Comparison of ENCODE assay signal across 1 cellular context in the genomic region with DNA sequence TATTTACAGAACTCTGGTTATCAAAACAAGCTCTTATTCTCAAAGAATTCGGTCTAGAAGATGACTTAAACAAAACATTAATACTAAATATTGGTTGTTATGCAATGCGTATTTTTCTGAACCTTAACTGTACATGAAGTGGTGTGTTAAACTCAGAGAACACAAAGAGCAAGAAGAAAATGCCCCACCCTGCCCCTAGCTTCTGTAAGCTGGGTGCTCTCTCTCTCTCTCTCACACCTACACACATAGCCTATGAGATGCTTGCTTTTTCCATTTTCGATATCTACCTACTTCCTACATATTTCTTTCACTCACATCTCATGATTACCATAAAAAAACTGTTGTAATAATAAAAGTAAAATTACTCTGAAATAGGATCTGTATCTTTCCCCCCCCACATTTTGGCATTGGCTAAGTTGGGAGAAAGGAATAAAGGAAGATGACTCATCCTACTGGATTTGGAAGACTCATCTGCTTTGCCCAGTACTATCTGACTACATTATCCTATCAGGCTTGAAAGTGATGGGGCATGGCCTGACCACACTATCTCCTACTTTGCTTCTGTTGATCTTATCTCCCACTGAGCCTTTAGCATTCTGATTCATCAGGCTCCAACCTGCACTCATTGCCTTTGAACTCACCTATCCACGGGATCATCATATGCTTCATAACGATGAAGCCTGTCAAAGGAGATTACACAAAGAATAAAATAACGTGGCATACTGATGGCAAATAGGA.
TF ChIP-seq lines count a peak whose summit lies in the region.

No MANE protein-coding gene starts in this region.

TF ChIP-seq in K562, 482 proteins besides CTCF, POLR2A, EP300 and RAD21 (continued from another document):
- TF ChIP-seq SMARCA4 (IDR thresholded peaks at IDR 0.05) (peak; percentile 83), NR2C2 (CRISPR knock-in tag; IDR thresholded peaks at IDR 0.05) (no peak), NR2C2 (tag; IDR thresholded peaks at IDR 0.05) (0 out of 2 replicates have a peak, but pooled peaks have one; percentile 23), KDM1A (IDR thresholded peaks at IDR 0.05) (peak in 1 of 2 experiments; percentile 47; a peak in 1 of 4 replicates), SMARCE1 (IDR thresholded peaks at IDR 0.05) (peak; percentile 92), OTX1 (CRISPR knock-in tag; IDR thresholded peaks at IDR 0.05) (no peak), SMARCB1 (IDR thresholded peaks at IDR 0.05; ENCODE audit: insufficient read length, low read depth) (no peak), BHLHE40 (IDR thresholded peaks at IDR 0.05; ENCODE audit: low read length) (no peak), STAT5A (IDR thresholded peaks at IDR 0.05; ENCODE audit: borderline replicate concordance, low read length) (no peak), KLF13 (tag; IDR thresholded peaks at IDR 0.05; ENCODE audit: borderline replicate concordance, low read depth) (no peak), CBFA2T2 (conservative IDR thresholded peaks at IDR 0.05) (peak; percentile 48; the same call in 1 of the 2 replicates), MTA3 (IDR thresholded peaks at IDR 0.05; ENCODE audit: borderline replicate concordance) (0 out of 2 replicates have a peak, but pooled peaks have one; percentile 45), JUNB (CRISPR knock-in tag; conservative IDR thresholded peaks at IDR 0.05) (peak; percentile 76), EHMT2 (IDR thresholded peaks at IDR 0.05) (peak; percentile 61), ZNF445 (CRISPR knock-in tag; IDR thresholded peaks at IDR 0.05; ENCODE audit: low read depth) (no peak), MAFK (IDR thresholded peaks at IDR 0.05; ENCODE audit: low read length) (no peak), ZNF174 (CRISPR knock-in tag; IDR thresholded peaks at IDR 0.05) (no peak), DPF2 (IDR thresholded peaks at IDR 0.05) (peak; percentile 83), HDAC2 (IDR thresholded peaks at IDR 0.05) (peak; percentile 57; the same call in 1 of the 2 replicates), ESRRB (CRISPR knock-in tag; IDR thresholded peaks at IDR 0.05; ENCODE audit: borderline replicate concordance) (no peak), CTBP1 (IDR thresholded peaks at IDR 0.05; ENCODE audit: borderline replicate concordance) (peak; percentile 94), FOSL1 (tag; conservative IDR thresholded peaks at IDR 0.05) (peak; percentile 95), NFE2 (IDR thresholded peaks at IDR 0.05; ENCODE audit: low read depth) (0 out of 2 replicates have a peak, but pooled peaks have one; percentile 13), CHCHD3 (CRISPR knock-in tag; IDR thresholded peaks at IDR 0.05) (no peak), GATA2 (CRISPR knock-in tag; IDR thresholded peaks at IDR 0.05) (peak; percentile 34; the same call in 1 of the 2 replicates), TEAD4 (IDR thresholded peaks at IDR 0.05; ENCODE audit: low read length) (peak; percentile 54; the same call in 1 of the 2 replicates), TEAD4 (CRISPR knock-in tag; IDR thresholded peaks at IDR 0.05; ENCODE audit: borderline replicate concordance) (no peak), ARID2 (IDR thresholded peaks at IDR 0.05) (no peak)
- TF ChIP-seq, protein P1, sequence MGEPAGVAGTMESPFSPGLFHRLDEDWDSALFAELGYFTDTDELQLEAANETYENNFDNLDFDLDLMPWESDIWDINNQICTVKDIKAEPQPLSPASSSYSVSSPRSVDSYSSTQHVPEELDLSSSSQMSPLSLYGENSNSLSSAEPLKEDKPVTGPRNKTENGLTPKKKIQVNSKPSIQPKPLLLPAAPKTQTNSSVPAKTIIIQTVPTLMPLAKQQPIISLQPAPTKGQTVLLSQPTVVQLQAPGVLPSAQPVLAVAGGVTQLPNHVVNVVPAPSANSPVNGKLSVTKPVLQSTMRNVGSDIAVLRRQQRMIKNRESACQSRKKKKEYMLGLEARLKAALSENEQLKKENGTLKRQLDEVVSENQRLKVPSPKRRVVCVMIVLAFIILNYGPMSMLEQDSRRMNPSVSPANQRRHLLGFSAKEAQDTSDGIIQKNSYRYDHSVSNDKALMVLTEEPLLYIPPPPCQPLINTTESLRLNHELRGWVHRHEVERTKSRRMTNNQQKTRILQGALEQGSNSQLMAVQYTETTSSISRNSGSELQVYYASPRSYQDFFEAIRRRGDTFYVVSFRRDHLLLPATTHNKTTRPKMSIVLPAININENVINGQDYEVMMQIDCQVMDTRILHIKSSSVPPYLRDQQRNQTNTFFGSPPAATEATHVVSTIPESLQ (CRISPR knock-in tag; IDR thresholded peaks at IDR 0.05) = no peak
- TF ChIP-seq, protein P2, sequence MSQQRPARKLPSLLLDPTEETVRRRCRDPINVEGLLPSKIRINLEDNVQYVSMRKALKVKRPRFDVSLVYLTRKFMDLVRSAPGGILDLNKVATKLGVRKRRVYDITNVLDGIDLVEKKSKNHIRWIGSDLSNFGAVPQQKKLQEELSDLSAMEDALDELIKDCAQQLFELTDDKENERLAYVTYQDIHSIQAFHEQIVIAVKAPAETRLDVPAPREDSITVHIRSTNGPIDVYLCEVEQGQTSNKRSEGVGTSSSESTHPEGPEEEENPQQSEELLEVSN (IDR thresholded peaks at IDR 0.05; ENCODE audit: borderline replicate concordance in 1 of 2, extremely low read depth in 1 of 2, insufficient read depth in 1 of 2, insufficient read length in 1 of 2, low read depth in 1 of 2, low read length in 1 of 2, poor library complexity in 1 of 2, severe bottlenecking in 1 of 2) = no peak
- TF ChIP-seq, protein P3, sequence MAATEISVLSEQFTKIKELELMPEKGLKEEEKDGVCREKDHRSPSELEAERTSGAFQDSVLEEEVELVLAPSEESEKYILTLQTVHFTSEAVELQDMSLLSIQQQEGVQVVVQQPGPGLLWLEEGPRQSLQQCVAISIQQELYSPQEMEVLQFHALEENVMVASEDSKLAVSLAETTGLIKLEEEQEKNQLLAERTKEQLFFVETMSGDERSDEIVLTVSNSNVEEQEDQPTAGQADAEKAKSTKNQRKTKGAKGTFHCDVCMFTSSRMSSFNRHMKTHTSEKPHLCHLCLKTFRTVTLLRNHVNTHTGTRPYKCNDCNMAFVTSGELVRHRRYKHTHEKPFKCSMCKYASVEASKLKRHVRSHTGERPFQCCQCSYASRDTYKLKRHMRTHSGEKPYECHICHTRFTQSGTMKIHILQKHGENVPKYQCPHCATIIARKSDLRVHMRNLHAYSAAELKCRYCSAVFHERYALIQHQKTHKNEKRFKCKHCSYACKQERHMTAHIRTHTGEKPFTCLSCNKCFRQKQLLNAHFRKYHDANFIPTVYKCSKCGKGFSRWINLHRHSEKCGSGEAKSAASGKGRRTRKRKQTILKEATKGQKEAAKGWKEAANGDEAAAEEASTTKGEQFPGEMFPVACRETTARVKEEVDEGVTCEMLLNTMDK (IDR thresholded peaks at IDR 0.05; ENCODE audit: borderline replicate concordance, insufficient read depth, low read depth, low read length, poor library complexity, severe bottlenecking) = no peak
- TF ChIP-seq, protein P4, sequence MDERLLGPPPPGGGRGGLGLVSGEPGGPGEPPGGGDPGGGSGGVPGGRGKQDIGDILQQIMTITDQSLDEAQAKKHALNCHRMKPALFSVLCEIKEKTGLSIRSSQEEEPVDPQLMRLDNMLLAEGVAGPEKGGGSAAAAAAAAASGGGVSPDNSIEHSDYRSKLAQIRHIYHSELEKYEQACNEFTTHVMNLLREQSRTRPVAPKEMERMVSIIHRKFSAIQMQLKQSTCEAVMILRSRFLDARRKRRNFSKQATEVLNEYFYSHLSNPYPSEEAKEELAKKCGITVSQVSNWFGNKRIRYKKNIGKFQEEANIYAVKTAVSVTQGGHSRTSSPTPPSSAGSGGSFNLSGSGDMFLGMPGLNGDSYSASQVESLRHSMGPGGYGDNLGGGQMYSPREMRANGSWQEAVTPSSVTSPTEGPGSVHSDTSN (CRISPR knock-in tag; IDR thresholded peaks at IDR 0.05; ENCODE audit: low read depth) = no peak
- TF ChIP-seq, protein P4 (tag; conservative IDR thresholded peaks at IDR 0.05; ENCODE audit: low read depth) = no peak
